23 cellular contexts compared by ENCODE assay signal in genomic region chr1:202471246-202471645, GRCh38.
A peak's percentile ranks its signal among the peaks of the same experiment; 100 is the strongest.
DNase-seq lines count a peak whose midpoint lies in the region; ATAC-seq, FAIRE-seq and TF ChIP-seq lines count a peak whose summit lies in the region.
"Had no signal": no experiment of that assay in that cellular context is flagged by ENCODE, and none has a peak within 500 bp of the region (broad histone marks: within the 10 kb centered on the region; RNA-seq: fewer than 3 reads in every experiment).

No MANE protein-coding gene starts in this region.

- TF ChIP-seq POLR2A in H54 (IDR thresholded peaks at IDR 0.05; ENCODE audit: low read depth, low read length) (no peak), Peyer's patch (IDR thresholded peaks at IDR 0.05) (no peak)

- intact Hi-C loops in left ventricle myocardium inferior (cut with micrococcal nuclease) (loop anchor here (10.0 kb wide), 1 partner anchor 244 kb away; the partner anchor contains the start of gene SYT2), Right ventricle myocardium inferior (cut with DNase I) (no loop called here)

- peak overlapping the region; percentile 82 for H3K27ac ChIP-seq in left ventricle myocardium inferior (replicated peaks)
- H3K27ac ChIP-seq in neutrophil: peak overlapping the region; percentile 58
- no peak overlapping the region for H3K27ac ChIP-seq in Peyer's patch
- H3K27ac ChIP-seq: 22Rv1; A549; BLaER1 treated with 17β-estradiol and CSF1 and Interleukin-3, amounts not matched to agents 10 nM and 100 nM; C4-2B had no signal

- H3K4me3 ChIP-seq in left ventricle myocardium inferior (peak overlapping the region; percentile 47), fibroblast of villous mesenchyme (ENCODE audit: low read depth, low read length) (no peak overlapping the region), neutrophil (ENCODE audit: low read depth in 1 of 2, low read length in 1 of 2) (peak overlapping the region; percentile 50 to 55), Peyer's patch (no peak overlapping the region)
- H3K4me3 ChIP-seq: A549; BLaER1 treated with 17β-estradiol and CSF1 and Interleukin-3, amounts not matched to agents 10 nM and 100 nM had no signal

- peak; percentile 69 for FAIRE-seq in H54 (lab: Jason Lieb, UNC)
- FAIRE-seq: A549, D721Med, G401.6, GM12891, GM19239 had no signal

- TF ChIP-seq CTCF in left ventricle myocardium inferior (IDR thresholded peaks at IDR 0.05; ENCODE audit: borderline replicate concordance) (no peak), fibroblast of villous mesenchyme (IDR thresholded peaks at IDR 0.05; ENCODE audit: insufficient read depth, low read depth, low read length) (no peak), neutrophil (IDR thresholded peaks at IDR 0.05) (no peak), Peyer's patch (IDR thresholded peaks at IDR 0.05) (no peak)

- H3K4me1 ChIP-seq in left ventricle myocardium inferior: peaks cover 44% of the 10 kb centered on the region
- peaks cover 35 to 43% of the 10 kb centered on the region in 2 experiments for H3K4me1 ChIP-seq in neutrophil (ENCODE audit: control insufficient read depth in 1 of 2, insufficient read depth in 1 of 2, low read depth in 1 of 2, low read length in 1 of 2)
- peaks cover 0 to 3% (median 0%) of the 10 kb centered on the region in 4 donors for H3K4me1 ChIP-seq in Peyer's patch
- H3K4me1 ChIP-seq: Caco-2 had no signal

- no peak for ATAC-seq in Right ventricle myocardium inferior
- ATAC-seq: A549; CD8-positive, alpha-beta T cell had no signal

- in situ Hi-C loops in ACHN (cut with HindIII; ENCODE audit: low pct_ligation_motif_present, low pct_unique_long_range_greater_than_20kb, low sequenced_read_pairs): no loop called here

- H3K9me3 ChIP-seq in left ventricle myocardium inferior (replicated peaks) (no peaks in the 10 kb centered on the region), neutrophil (no peaks in the 10 kb centered on the region), Peyer's patch (no peaks in the 10 kb centered on the region)
- H3K9me3 ChIP-seq: A549; BLaER1 treated with 17β-estradiol and CSF1 and Interleukin-3, amounts not matched to agents 10 nM and 100 nM; Caco-2 had no signal

- H3K27me3 ChIP-seq in left ventricle myocardium inferior (ENCODE audit: low read depth) (no peaks in the 10 kb centered on the region), neutrophil (no peaks in the 10 kb centered on the region), Peyer's patch (no peaks in the 10 kb centered on the region)

- no peak for DNase-seq in left ventricle myocardium inferior
- no peak for DNase-seq in Right ventricle myocardium inferior (ENCODE audit: missing footprints)
- DNase-seq in H54 (ENCODE audit: insufficient read length, low spot score): no peak
- DNase-seq in fibroblast of villous mesenchyme (ENCODE audit: low read depth): peak; percentile 63
- no peak for DNase-seq in ACHN
- no peak for DNase-seq in AG08396 (ENCODE audit: low spot score)
- DNase-seq in Peyer's patch: no peak
- DNase-seq: AML-193; Caco-2; Calu3; CD4-positive, alpha-beta T cell; CD8-positive, alpha-beta T cell; DMS79 treated with DMSO at 0.1 percent for 48 hours; GF-D8 had no signal

- peaks cover 10% of the 10 kb centered on the region for H3K36me3 ChIP-seq in left ventricle myocardium inferior
- no peaks in the 10 kb centered on the region for H3K36me3 ChIP-seq in neutrophil
- no peaks in the 10 kb centered on the region for H3K36me3 ChIP-seq in Peyer's patch

Comparison
In these comparisons a context has a peak if more than half of its experiments do, and no peak if none do; other contexts are left out.
1. H3K27ac ChIP-seq: peak in left ventricle myocardium inferior (single experiment) and neutrophil (single experiment); none in Peyer's patch (0 of 4).
2. H3K4me3 ChIP-seq: peak in left ventricle myocardium inferior (single experiment) and neutrophil (2 of 2); none in fibroblast of villous mesenchyme (single experiment) and Peyer's patch (0 of 4).